1 cellular context compared by ENCODE assay signal in genomic region chr1:6462412-6463119, GRCh38.
TF ChIP-seq lines count a peak whose summit lies in the region.

No MANE protein-coding gene starts in this region.

TF ChIP-seq in WTC11, 78 proteins besides CTCF, POLR2A, EP300 and RAD21 (continued from another document):
- TF ChIP-seq IRF1 (CRISPR knock-in tag; IDR thresholded peaks at IDR 0.05) (no peak), CBFB (CRISPR knock-in tag; IDR thresholded peaks at IDR 0.05; ENCODE audit: low read depth) (no peak), ZBTB43 (CRISPR knock-in tag; IDR thresholded peaks at IDR 0.05) (no peak), ZNF396 (CRISPR knock-in tag; IDR thresholded peaks at IDR 0.05; ENCODE audit: borderline replicate concordance) (no peak), CREB1 (CRISPR knock-in tag; IDR thresholded peaks at IDR 0.05) (no peak), ELF4 (CRISPR knock-in tag; IDR thresholded peaks at IDR 0.05; ENCODE audit: low read depth) (no peak)
